8 cellular contexts compared by ENCODE assay signal in the genomic region with DNA sequence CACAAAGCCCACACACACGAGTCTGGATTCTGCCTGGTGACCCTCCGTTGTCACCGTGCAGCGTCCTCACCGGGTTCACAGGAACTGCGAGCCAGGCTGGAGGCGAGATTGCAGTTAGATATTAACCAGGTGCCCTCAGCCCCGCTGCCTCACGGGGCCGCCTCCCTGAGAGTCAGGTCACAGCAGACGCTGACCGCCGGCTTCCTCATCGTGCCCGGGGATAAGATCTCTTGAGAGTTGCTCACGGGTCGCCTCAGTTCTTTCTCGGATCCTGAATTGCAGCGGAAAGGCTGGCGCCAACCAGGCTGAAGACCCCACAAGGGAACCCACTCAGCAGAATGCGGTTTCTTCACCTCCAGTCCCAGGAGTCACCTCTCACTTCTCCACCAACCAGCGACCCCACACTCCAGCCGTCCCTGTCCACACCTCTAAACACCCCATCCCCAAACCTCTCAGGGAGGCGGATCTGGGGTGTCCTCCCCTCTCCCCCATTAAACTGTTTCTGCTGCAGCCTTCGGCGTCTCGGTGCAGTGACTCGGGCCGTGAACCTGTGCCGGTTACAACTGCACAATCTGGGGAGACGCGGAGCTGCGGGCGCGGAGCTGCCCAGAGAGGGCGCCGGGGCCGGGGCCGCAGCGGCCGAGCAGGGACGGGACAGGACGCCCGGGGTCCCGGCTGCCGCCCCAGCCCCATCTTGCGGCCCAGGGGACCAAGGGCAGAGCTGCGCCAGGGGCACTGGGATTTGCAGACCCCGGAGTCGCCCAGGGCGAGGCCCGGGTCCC.
A peak's percentile ranks its signal among the peaks of the same experiment; 100 is the strongest.
DNase-seq lines count a peak whose midpoint lies in the region; ATAC-seq and TF ChIP-seq lines count a peak whose summit lies in the region.

No MANE protein-coding gene starts in this region.

- H3K27ac Mint-ChIP-seq in stimulated activated effector memory CD8-positive, alpha-beta T cell treated with anti-CD3 and anti-CD28 coated beads, Interleukin-12 subunit alpha, Interleukin-12 subunit beta, amount 100 ng/mL, for 72 hours: peak overlapping the region; percentile 93

- ATAC-seq in GM21786 (IDR thresholded peaks at IDR 0.05; ENCODE audit: unreplicated experiment): peak; percentile 37
- peak; percentile 69 for ATAC-seq in stimulated activated effector memory CD8-positive, alpha-beta T cell treated with anti-CD3 and anti-CD28 coated beads, Interleukin-12 subunit alpha, Interleukin-12 subunit beta, amount 100 ng/mL, for 72 hours

- TF ChIP-seq CTCF in GM10266 (IDR thresholded peaks at IDR 0.05; ENCODE audit: control insufficient read depth, insufficient read depth, low read depth, missing control alignments): peak; percentile 13
- peak; percentile 27; the same call in 1 of the 2 replicates for TF ChIP-seq CTCF in LNCAP (IDR thresholded peaks at IDR 0.05)

- no peaks in the 10 kb centered on the region for H3K9me3 Mint-ChIP-seq in stimulated activated effector memory CD8-positive, alpha-beta T cell treated with anti-CD3 and anti-CD28 coated beads, Interleukin-12 subunit alpha, Interleukin-12 subunit beta, amount 100 ng/mL, for 72 hours

- H3K4me3 Mint-ChIP-seq in stimulated activated effector memory CD8-positive, alpha-beta T cell treated with anti-CD3 and anti-CD28 coated beads, Interleukin-12 subunit alpha, Interleukin-12 subunit beta, amount 100 ng/mL, for 72 hours: peak overlapping the region; percentile 98

- H3K4me1 Mint-ChIP-seq in stimulated activated effector memory CD8-positive, alpha-beta T cell treated with anti-CD3 and anti-CD28 coated beads, Interleukin-12 subunit alpha, Interleukin-12 subunit beta, amount 100 ng/mL, for 72 hours: peaks cover 21% of the 10 kb centered on the region

- DNase-seq in GM10266 (ENCODE audit: extremely low spot score) (peak; percentile 54), medulla oblongata (ENCODE audit: extremely low spot score) (peak; percentile 6), NCI-H1092 treated with DMSO at 0.1 percent for 48 hours (lab: John Stamatoyannopoulos, UW) (no peak)
- peak; percentile 8 to 23 for DNase-seq in activated CD4-positive, alpha-beta T cell treated with anti-CD3 and anti-CD28 coated beads for 4 hours
- peak; percentile 6 for DNase-seq in effector CD4-positive, alpha-beta T cell
- DNase-seq in stimulated activated effector memory CD8-positive, alpha-beta T cell treated with anti-CD3 and anti-CD28 coated beads, Interleukin-12 subunit alpha, Interleukin-12 subunit beta, amount 100 ng/mL, for 72 hours (ENCODE audit: low spot score in 2 of 2): peak; percentile 7 to 74

- H3K36me3 Mint-ChIP-seq in stimulated activated effector memory CD8-positive, alpha-beta T cell treated with anti-CD3 and anti-CD28 coated beads, Interleukin-12 subunit alpha, Interleukin-12 subunit beta, amount 100 ng/mL, for 72 hours: peaks cover 5% of the 10 kb centered on the region
